ENCODE assay signal across 9 cellular contexts in the genomic region with DNA sequence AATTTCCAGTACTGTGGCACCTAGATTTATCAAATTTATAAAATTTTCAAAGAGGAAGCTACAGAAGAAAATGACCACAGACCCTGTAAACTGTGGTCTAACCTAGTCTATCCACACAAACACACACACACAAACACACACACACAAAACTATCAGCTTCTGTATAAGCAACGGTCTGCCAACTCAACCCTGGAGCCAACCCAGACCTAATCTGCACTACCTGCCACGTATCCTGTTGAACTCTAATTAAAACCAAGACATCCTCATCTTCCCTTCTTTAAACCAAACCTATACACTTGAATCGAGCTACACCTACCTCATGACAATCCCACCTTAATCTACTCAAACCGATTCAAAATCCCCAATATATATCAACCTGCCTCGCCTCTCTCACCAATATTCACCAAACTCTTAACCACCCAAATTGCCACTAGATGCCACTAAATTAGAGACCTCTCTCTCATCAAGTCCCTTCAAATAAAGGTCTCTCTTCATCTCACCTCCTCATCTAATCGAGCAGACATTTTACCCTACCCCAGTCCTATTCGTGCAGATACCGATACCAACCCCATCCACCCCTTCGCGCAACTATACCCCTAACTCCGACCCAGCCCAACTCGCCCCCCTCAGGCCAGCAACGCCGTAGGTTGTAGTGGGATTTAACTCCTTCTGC. TPM values are rescaled to one million over a fixed set of nuclear protein-coding genes. Genes with fewer than 3 reads are reported as not detected.
A peak's percentile ranks its signal among the peaks of the same experiment; 100 is the strongest.
DNase-seq lines count a peak whose midpoint lies in the region; ATAC-seq, FAIRE-seq and TF ChIP-seq lines count a peak whose summit lies in the region.
"Had no signal": no experiment of that assay in that cellular context is flagged by ENCODE, and none has a peak within 500 bp of the region (broad histone marks: within the 10 kb centered on the region; RNA-seq: fewer than 3 reads in every experiment).

No MANE protein-coding gene starts in this region.

- H3K79me1 ChIP-seq in H9 (ENCODE audit: insufficient read depth, low read depth, low read length, poor library complexity, severe bottlenecking) = peaks cover 5% of the 10 kb centered on the region

- H3T11ph ChIP-seq in H9 (ENCODE audit: low read length) = no peak overlapping the region

- POLR2A ChIA-PET in AG04450 (lab: Yijun Ruan, JAX) (interaction anchor here (0.5 to 2.1 kb wide), 17 partner anchors 12 to 227 kb away, joined by 3 to 31 read pairs (median 6); partner anchors contain the start of genes AJUBA, CDH24, PABPN1 and RBM23), K562 (lab: Yijun Ruan, JAX) (interaction anchor here (0.6 to 3.0 kb wide), 29 partner anchors 8 to 1046 kb away, joined by 3 to 34 read pairs (median 4); partner anchors contain the start of genes CIROP, HOMEZ, PABPN1 and PPP1R3E)

- H3K56ac ChIP-seq in H9 (ENCODE audit: insufficient read length, low read depth, low read length) = no peak overlapping the region

- H3K23ac ChIP-seq in H9 (ENCODE audit: insufficient read length, low read depth, low read length) = no peak overlapping the region

- CTCF ChIA-PET in AG04450 (lab: Charles Lee) = interaction anchor here (0.6 to 5.3 kb wide), 19 partner anchors 8 to 537 kb away, joined by 3 to 74 read pairs (median 6); no protein-coding TSS in a partner anchor
- CTCF ChIA-PET in K562 (lab: Yijun Ruan, JAX; ENCODE audit: low intra/inter-chr PET ratio) = interaction anchor here (1.3 kb wide), 1 partner anchor 17 kb away, joined by 5 read pairs; no protein-coding TSS in a partner anchor

- peak overlapping the region; percentile 93 for H3K4me2 ChIP-seq in H9 (ENCODE audit: insufficient read depth, insufficient read length, low read length)
- peak overlapping the region; percentile 90 for H3K4me2 ChIP-seq in K562 (ENCODE audit: insufficient read depth, low read length)

- no peak overlapping the region for H4K8ac ChIP-seq in H9 (replicated peaks; ENCODE audit: insufficient read length, low read depth, low read length)

- H3K79me2 ChIP-seq in H9 (ENCODE audit: insufficient read depth, low read length) = peaks cover 19% of the 10 kb centered on the region
- H3K79me2 ChIP-seq in K562 (ENCODE audit: control insufficient read depth, insufficient read depth, low read length) = peaks cover 87% of the 10 kb centered on the region

- no peaks in the 10 kb centered on the region for H3K9me1 ChIP-seq in K562 (ENCODE audit: control insufficient read depth, insufficient read depth, low read length)

- H3K27ac ChIP-seq in AG04450 (ENCODE audit: low read depth, low read length) (peak overlapping the region; percentile 96), H9 (ENCODE audit: insufficient read length, low read depth, low read length) (peak overlapping the region; percentile 73), K562 (ENCODE audit: extremely low read depth, low read depth, low read length) (peak overlapping the region; percentile 98), lung (ENCODE audit: low read depth in 1 of 2, low read length in 1 of 2) (peak overlapping the region; percentile 96 to 97)

- in situ Hi-C loops in K562 (cut with MboI) = no loop called here

- 0 out of 2 replicates have a peak, but pooled peaks have one; percentile 9 for TF ChIP-seq EP300 in K562 (IDR thresholded peaks at IDR 0.05; ENCODE audit: low read length)

- no peaks in the 10 kb centered on the region for H3K27me3 Mint-ChIP-seq in H9 (ENCODE audit: low read depth)

- BruUV-seq in K562 (replicated peaks; lab: Mats Ljungman, UMichigan) = no TSS peak

- no peak for ATAC-seq in K562
- ATAC-seq in lung (ENCODE audit: insufficient read depth, low FRiP score) = no peak

- no peak overlapping the region for H3K4me3 Mint-ChIP-seq in H9

- no peak overlapping the region for H4K5ac ChIP-seq in H9 (ENCODE audit: insufficient read length, low read depth, low read length)

- no peak overlapping the region for H2BK15ac ChIP-seq in H9 (ENCODE audit: low read depth, low read length)

- TF ChIP-seq RAD21 in K562 (CRISPR knock-in tag; conservative IDR thresholded peaks at IDR 0.05 in 1 of 2, IDR thresholded peaks at IDR 0.05 in 1 of 2) = 0 out of 4 replicates have a peak, but pooled peaks of 1 of the 2 experiments have one; percentile 13

- peaks cover 6% of the 10 kb centered on the region for H3K23me2 ChIP-seq in H9 (ENCODE audit: insufficient read length, low read depth, low read length, poor library complexity, severe bottlenecking)

- FAIRE-seq in K562 (lab: Jason Lieb, UNC) = peak; percentile 6

- H4K20me1 ChIP-seq in H9 (ENCODE audit: control insufficient read depth, insufficient read depth, insufficient read length) (no peaks in the 10 kb centered on the region), K562 (replicated peaks; ENCODE audit: control insufficient read depth, insufficient read depth, low read length) (peaks cover 16% of the 10 kb centered on the region)

- H3K9me3 ChIP-seq in AG04450 (ENCODE audit: control insufficient read depth, insufficient read depth, low read length) (no peaks in the 10 kb centered on the region), H9 (ENCODE audit: control insufficient read depth, low read depth, low read length) (no peaks in the 10 kb centered on the region), K562 (replicated peaks; ENCODE audit: control insufficient read depth, insufficient read depth, low read depth, low read length) (no peaks in the 10 kb centered on the region), lung (ENCODE audit: control insufficient read depth in 2 of 2, insufficient read depth in 1 of 2, low read length in 1 of 2) (no peaks in the 10 kb centered on the region)

- no peak overlapping the region for H2BK12ac ChIP-seq in H9 (ENCODE audit: insufficient read length, low read depth, low read length)

- no peak overlapping the region for H3K14ac ChIP-seq in H9 (ENCODE audit: insufficient read depth, low read length)

- no peak for DNase-seq in AG04450 (ENCODE audit: low read depth, low spot score)
- peak; percentile 91 for DNase-seq in H9
- DNase-seq in K562 (ENCODE audit: extremely low read depth in 1 of 4, low spot score in 3 of 4) = no peak
- DNase-seq in lung (ENCODE audit: low spot score) = no peak
- DNase-seq in retina = no peak
- no peak for DNase-seq in anterior cingulate cortex (lab: John Stamatoyannopoulos, UW)
- no peak for DNase-seq in NCI-H2196 treated with DMSO at 0.1 percent for 48 hours (lab: John Stamatoyannopoulos, UW; ENCODE audit: unreplicated experiment)
- no peak for DNase-seq in NCI-H1105 treated with DMSO at 0.1 percent for 48 hours (lab: John Stamatoyannopoulos, UW)

- H3K36me3 Mint-ChIP-seq in H9 (ENCODE audit: insufficient read depth in 1 of 3, low read depth in 3 of 3) = peaks cover 38 to 64% (median 60%) of the 10 kb centered on the region in 3 experiments

- intact Hi-C loops in K562 (cut with micrococcal nuclease) = loop anchor here (2.0 kb wide), 1 partner anchor 15 kb away; no protein-coding TSS in a partner anchor

- H3K27me3 ChIP-seq in AG04450 (ENCODE audit: control insufficient read depth, insufficient read depth, low read length) (no peaks in the 10 kb centered on the region), H9 (ENCODE audit: insufficient read depth, low read length) (no peaks in the 10 kb centered on the region), K562 (ENCODE audit: control insufficient read depth in 2 of 2, insufficient read depth in 2 of 2, low read length in 2 of 2) (no peaks in the 10 kb centered on the region), lung (ENCODE audit: control insufficient read depth, insufficient read depth) (no peaks in the 10 kb centered on the region)

- no peak overlapping the region for H4K91ac ChIP-seq in H9 (ENCODE audit: insufficient read length, low read depth, low read length)

- no peak overlapping the region for H2BK20ac ChIP-seq in H9 (ENCODE audit: low read depth, low read length, poor library complexity, severe bottlenecking)

- H3K4me1 ChIP-seq in H9 (ENCODE audit: insufficient read depth, low read length) (peaks cover 2% of the 10 kb centered on the region; the same call in 1 of the 2 replicates), K562 (replicated peaks in 1 of 2; ENCODE audit: control insufficient read depth in 2 of 2, insufficient read depth in 2 of 2, low read length in 2 of 2) (peaks cover 8 to 29% of the 10 kb centered on the region in 2 experiments; a peak in 4 of 5 replicates), lung (ENCODE audit: control insufficient read depth in 2 of 2, insufficient read depth in 2 of 2, low read length in 2 of 2) (peaks cover 3 to 9% of the 10 kb centered on the region in 2 donors)

- H3K9me3 Mint-ChIP-seq in H9 = no peaks in the 10 kb centered on the region

- no peak overlapping the region for H3K18ac ChIP-seq in H9 (ENCODE audit: insufficient read length, low read depth, low read length)

- H2BK120ac ChIP-seq in H9 (ENCODE audit: low read depth, low read length, poor library complexity, severe bottlenecking) = no peak overlapping the region

- no peak overlapping the region for H2AFZ ChIP-seq in H9 (ENCODE audit: low read length)
- H2AFZ ChIP-seq in K562 (ENCODE audit: low read depth, low read length) = peak overlapping the region; percentile 100

- H3K4me3 ChIP-seq in AG04450 (ENCODE audit: low read depth, low read length) (peak overlapping the region; percentile 95), K562 (peak overlapping the region; percentile 83), lung (peak overlapping the region; percentile 72)

- H3K9ac ChIP-seq in H9 (ENCODE audit: extremely low read depth, insufficient read length, low read length) (peak overlapping the region; percentile 99), K562 (ENCODE audit: insufficient read depth in 1 of 2, low read depth in 2 of 2, low read length in 2 of 2) (peak overlapping the region; percentile 98 to 100)

- no peak for TF ChIP-seq POLR2A in K562 (conservative IDR thresholded peaks at IDR 0.05)

- no peak overlapping the region for H3K27ac Mint-ChIP-seq in H9

- no peak overlapping the region for H2BK5ac ChIP-seq in H9 (ENCODE audit: insufficient read length, low read length)

- H3K4ac ChIP-seq in H9 (ENCODE audit: low read depth, low read length) = no peak overlapping the region

- peaks cover 68% of the 10 kb centered on the region for H3K36me3 ChIP-seq in K562 (ENCODE audit: control insufficient read depth, insufficient read depth, low read length)
- H3K36me3 ChIP-seq in lung (ENCODE audit: control insufficient read depth in 2 of 2, insufficient read depth in 2 of 2, low read length in 2 of 2) = peaks cover 18 to 21% of the 10 kb centered on the region in 2 donors

- H3K4me1 Mint-ChIP-seq in H9 = peaks cover 16 to 25% of the 10 kb centered on the region in 2 experiments

- 100% methylated on average over 3 of the region's 14 CpGs for WGBS in H9 (ENCODE audit: extremely low coverage, insufficient read length, low lambda C conversion rate)
- 1% methylated on average over 14 of the region's 14 CpGs for WGBS in K562 (ENCODE audit: insufficient coverage, low coverage, missing lambda C conversion rate)
- 0 to 1% methylated on average over 14 of the region's 14 CpGs for WGBS in lung, 2 donors

- peak; percentile 38 for TF ChIP-seq CTCF in AG04450 (IDR thresholded peaks at IDR 0.05; ENCODE audit: low read depth, low read length)
- peak; percentile 29; the same call in 1 of the 3 replicates for TF ChIP-seq CTCF in H9 (conservative IDR thresholded peaks at IDR 0.05)
- peak; percentile 45 to 46 (median 46); a peak in 4 of 6 replicates for TF ChIP-seq CTCF in K562 (IDR thresholded peaks at IDR 0.05 in 2 of 3, conservative IDR thresholded peaks at IDR 0.05 in 1 of 3; ENCODE audit: insufficient read depth in 2 of 3, low read depth in 1 of 3, low read length in 3 of 3)
- TF ChIP-seq CTCF in lung (IDR thresholded peaks at IDR 0.05; ENCODE audit: control extremely low read depth, extremely low read depth) = no peak

- no peak overlapping the region for H2AK5ac ChIP-seq in H9 (ENCODE audit: insufficient read length, low read length)

RNA-seq across cellular contexts. Expression of gene ACIN1, which starts 0.8 kb away (rescaled TPM):
- 158 and 173 TPM in 2 replicates for polyA plus RNA-seq in AG04450 (2011; rRNA removed)
- polyA minus RNA-seq in AG04450 (2011; rRNA and poly(A)+ RNA removed) = 136 and 143 TPM in 2 replicates
- 314 and 333 TPM in 2 replicates for total RNA-seq in H9 (2021)
- 555 and 556 TPM in 2 replicates for total RNA-seq in K562 (2011; cell fraction: chromatin; rRNA removed; ENCODE audit: low replicate concordance)
- total RNA-seq in K562 (2011; cell fraction: nucleolus; rRNA removed) = 273 and 282 TPM in 2 replicates
- total RNA-seq in K562 (2011; cell fraction: nucleoplasm; rRNA removed) = 463 and 596 TPM in 2 replicates
- 121 and 145 TPM in 2 replicates for total RNA-seq in K562 (2014; rRNA removed)
- total RNA-seq in K562 (2014; rRNA removed; fragmentation: Illumina TruSeq; extraction: Trizol) = 110 and 123 TPM in 2 replicates
- total RNA-seq in K562 (2015; rRNA removed; fragmentation: Illumina TruSeq; extraction: Trizol) = 141 and 147 TPM in 2 replicates
- 151 and 163 TPM in 2 replicates for total RNA-seq in K562 (2021)
- polyA plus RNA-seq in K562 (2011; rRNA removed) = 129 and 157 TPM in 2 replicates
- polyA plus RNA-seq in K562 (2011; cell fraction: cytosol; rRNA removed) = 70.8 and 83.1 TPM in 2 replicates
- 696 and 714 TPM in 2 replicates for polyA plus RNA-seq in K562 (2011; cell fraction: nucleus; rRNA removed)
- polyA plus RNA-seq in K562 (2012) = 121 and 135 TPM in 2 replicates
- polyA plus RNA-seq in K562 (2014; fragmentation: Illumina TruSeq; extraction: Trizol) = 180 and 196 TPM in 2 replicates
- 1 to 10 TPM; 5.0 TPM for polyA plus RNA-seq in K562 (2014; fragmentation: Nextera tagmentation; extraction: Ambion mirVana)
- 156 and 184 TPM in 2 replicates for polyA plus RNA-seq in K562 (2014; rRNA removed)
- polyA minus RNA-seq in K562 (2011; rRNA and poly(A)+ RNA removed) = 147 and 171 TPM in 2 replicates
- 77.6 and 81.5 TPM in 2 replicates for polyA minus RNA-seq in K562 (2011; cell fraction: cytosol; rRNA and poly(A)+ RNA removed)
- polyA minus RNA-seq in K562 (2011; cell fraction: nucleus; rRNA and poly(A)+ RNA removed) = 198 and 296 TPM in 2 replicates
- total RNA-seq in lung = 100 to 1,000 TPM; 125 to 154 TPM
- polyA plus RNA-seq in lung = 100 to 1,000 TPM in 1 of 2 donors, 10 to 100 TPM in 1; 76.3 to 106 TPM

RNA-seq across cellular contexts. Expression of gene C14orf119, which starts 1.2 kb away (rescaled TPM):
- 119 and 128 TPM in 2 replicates for polyA plus RNA-seq in AG04450 (2011; rRNA removed)
- polyA minus RNA-seq in AG04450 (2011; rRNA and poly(A)+ RNA removed) = 89.5 and 94.1 TPM in 2 replicates
- total RNA-seq in H9 (2021) = 65.1 and 66.9 TPM in 2 replicates
- total RNA-seq in K562 (2011; cell fraction: chromatin; rRNA removed; ENCODE audit: low replicate concordance) = 25.2 and 42.1 TPM in 2 replicates
- total RNA-seq in K562 (2011; cell fraction: nucleolus; rRNA removed) = 42.1 and 47.4 TPM in 2 replicates
- 29.2 and 32.1 TPM in 2 replicates for total RNA-seq in K562 (2011; cell fraction: nucleoplasm; rRNA removed)
- total RNA-seq in K562 (2014; rRNA removed) = 36.7 and 38.1 TPM in 2 replicates
- 61.2 and 68.8 TPM in 2 replicates for total RNA-seq in K562 (2014; rRNA removed; fragmentation: Illumina TruSeq; extraction: Trizol)
- 44.1 and 44.7 TPM in 2 replicates for total RNA-seq in K562 (2015; rRNA removed; fragmentation: Illumina TruSeq; extraction: Trizol)
- total RNA-seq in K562 (2021) = 46.0 and 47.6 TPM in 2 replicates
- polyA plus RNA-seq in K562 (2011; rRNA removed) = 82.0 and 84.8 TPM in 2 replicates
- polyA plus RNA-seq in K562 (2011; cell fraction: cytosol; rRNA removed) = 79.2 and 90.6 TPM in 2 replicates
- polyA plus RNA-seq in K562 (2011; cell fraction: nucleus; rRNA removed) = 90.4 and 124 TPM in 2 replicates
- polyA plus RNA-seq in K562 (2012) = 41.6 and 66.7 TPM in 2 replicates
- 37.9 and 39.3 TPM in 2 replicates for polyA plus RNA-seq in K562 (2014; fragmentation: Illumina TruSeq; extraction: Trizol)
- 100 to 1,000 TPM; 249 to 251 TPM for polyA plus RNA-seq in K562 (2014; fragmentation: Nextera tagmentation; extraction: Ambion mirVana)
- 48.5 and 51.8 TPM in 2 replicates for polyA plus RNA-seq in K562 (2014; rRNA removed)
- polyA minus RNA-seq in K562 (2011; rRNA and poly(A)+ RNA removed) = 61.4 and 78.9 TPM in 2 replicates
- 13.7 and 28.6 TPM in 2 replicates for polyA minus RNA-seq in K562 (2011; cell fraction: cytosol; rRNA and poly(A)+ RNA removed)
- 7.8 and 20.5 TPM in 2 replicates for polyA minus RNA-seq in K562 (2011; cell fraction: nucleus; rRNA and poly(A)+ RNA removed)
- total RNA-seq in lung = 10 to 100 TPM; 23.9 to 56.7 TPM
- polyA plus RNA-seq in lung = 10 to 100 TPM; 26.0 to 64.9 TPM

RNA-seq across cellular contexts. Expression of gene CIROP, which starts 10.7 kb away (rescaled TPM):
- polyA plus RNA-seq in AG04450 (2011; rRNA removed) (0.07 and 0.12 TPM in 2 replicates), K562 (2011; rRNA removed) (not detected in 2 replicates), K562 (2014; fragmentation: Illumina TruSeq; extraction: Trizol) (not detected in 2 replicates), K562 (2014; fragmentation: Nextera tagmentation; extraction: Ambion mirVana) (not detected), K562 (2014; rRNA removed) (not detected in 2 replicates), lung (not detected)
- polyA minus RNA-seq in AG04450 (2011; rRNA and poly(A)+ RNA removed) = 0.13 TPM in 1 of 2 replicates, not detected in the other
- total RNA-seq in H9 (2021) (not detected in 2 replicates), K562 (2014; rRNA removed) (not detected in 2 replicates), K562 (2014; rRNA removed; fragmentation: Illumina TruSeq; extraction: Trizol) (not detected in 2 replicates), K562 (2015; rRNA removed; fragmentation: Illumina TruSeq; extraction: Trizol) (not detected in 2 replicates), K562 (2021) (not detected in 2 replicates), lung (not detected)
- not detected in 2 replicates for total RNA-seq in K562 (2011; cell fraction: chromatin; rRNA removed; ENCODE audit: low replicate concordance)
- not detected in 2 replicates for total RNA-seq in K562 (2011; cell fraction: nucleolus; rRNA removed)
- not detected in 2 replicates for total RNA-seq in K562 (2011; cell fraction: nucleoplasm; rRNA removed)
- polyA plus RNA-seq in K562 (2011; cell fraction: cytosol; rRNA removed) = not detected in 2 replicates
- polyA plus RNA-seq in K562 (2011; cell fraction: nucleus; rRNA removed) = not detected in 2 replicates
- polyA plus RNA-seq in K562 (2012) = not detected in 2 replicates
- not detected in 2 replicates for polyA minus RNA-seq in K562 (2011; rRNA and poly(A)+ RNA removed)
- polyA minus RNA-seq in K562 (2011; cell fraction: cytosol; rRNA and poly(A)+ RNA removed) = not detected in 2 replicates
- not detected in 2 replicates for polyA minus RNA-seq in K562 (2011; cell fraction: nucleus; rRNA and poly(A)+ RNA removed)
- total RNA-seq: myocyte had no signal

RNA-seq across cellular contexts. Expression of gene CEBPE, which starts 24.9 kb away (rescaled TPM):
- polyA plus RNA-seq in AG04450 (2011; rRNA removed) = not detected in 2 replicates
- polyA minus RNA-seq in AG04450 (2011; rRNA and poly(A)+ RNA removed) = not detected in 2 replicates
- not detected in 2 replicates for total RNA-seq in H9 (2021)
- total RNA-seq in K562 (2011; cell fraction: chromatin; rRNA removed; ENCODE audit: low replicate concordance) = not detected in 2 replicates
- not detected in 2 replicates for total RNA-seq in K562 (2011; cell fraction: nucleolus; rRNA removed)
- not detected in 2 replicates for total RNA-seq in K562 (2011; cell fraction: nucleoplasm; rRNA removed)
- 0.09 TPM in 1 of 2 replicates, not detected in the other for total RNA-seq in K562 (2014; rRNA removed)
- total RNA-seq in K562 (2014; rRNA removed; fragmentation: Illumina TruSeq; extraction: Trizol) = not detected in 2 replicates
- not detected in 2 replicates for total RNA-seq in K562 (2015; rRNA removed; fragmentation: Illumina TruSeq; extraction: Trizol)
- 0.13 and 0.16 TPM in 2 replicates for total RNA-seq in K562 (2021)
- 0.09 TPM in 1 of 2 replicates, not detected in the other for polyA plus RNA-seq in K562 (2011; rRNA removed)
- polyA plus RNA-seq in K562 (2011; cell fraction: cytosol; rRNA removed) = 0.09 and 0.12 TPM in 2 replicates
- polyA plus RNA-seq in K562 (2011; cell fraction: nucleus; rRNA removed) = not detected in 2 replicates
- 0.18 TPM in 1 of 2 replicates, not detected in the other for polyA plus RNA-seq in K562 (2012)
- not detected in 2 replicates for polyA plus RNA-seq in K562 (2014; fragmentation: Illumina TruSeq; extraction: Trizol)
- polyA plus RNA-seq in K562 (2014; fragmentation: Nextera tagmentation; extraction: Ambion mirVana) = not detected
- polyA plus RNA-seq in K562 (2014; rRNA removed) = 0.12 and 0.15 TPM in 2 replicates
- polyA minus RNA-seq in K562 (2011; rRNA and poly(A)+ RNA removed) = not detected in 2 replicates
- polyA minus RNA-seq in K562 (2011; cell fraction: cytosol; rRNA and poly(A)+ RNA removed) = not detected in 2 replicates
- not detected in 2 replicates for polyA minus RNA-seq in K562 (2011; cell fraction: nucleus; rRNA and poly(A)+ RNA removed)
- total RNA-seq in lung = under 1 TPM in 1 of 2 donors, not detected in 1; 0.67 TPM
- 1 to 10 TPM in 1 of 2 donors, under 1 TPM in 1; 0.16 to 3.5 TPM for polyA plus RNA-seq in lung
- total RNA-seq: myocyte had no signal

RNA-seq across cellular contexts. Expression of gene CDH24, which starts 36.8 kb away (rescaled TPM):
- polyA plus RNA-seq in AG04450 (2011; rRNA removed) (10.1 and 11.0 TPM in 2 replicates), K562 (2011; rRNA removed) (6.5 and 11.1 TPM in 2 replicates), K562 (2014; fragmentation: Illumina TruSeq; extraction: Trizol) (8.1 and 9.2 TPM in 2 replicates), K562 (2014; fragmentation: Nextera tagmentation; extraction: Ambion mirVana) (under 1 TPM; 0.04 to 0.10 TPM), K562 (2014; rRNA removed) (15.5 and 16.2 TPM in 2 replicates), lung (1 to 10 TPM; 2.0 to 4.8 TPM)
- 13.6 and 18.6 TPM in 2 replicates for polyA minus RNA-seq in AG04450 (2011; rRNA and poly(A)+ RNA removed)
- total RNA-seq in H9 (2021) (16.7 and 16.9 TPM in 2 replicates), K562 (2014; rRNA removed) (4.9 and 6.6 TPM in 2 replicates), K562 (2014; rRNA removed; fragmentation: Illumina TruSeq; extraction: Trizol) (2.4 and 3.0 TPM in 2 replicates), K562 (2015; rRNA removed; fragmentation: Illumina TruSeq; extraction: Trizol) (3.6 and 4.0 TPM in 2 replicates), K562 (2021) (11.1 and 12.8 TPM in 2 replicates), lung (1 to 10 TPM; 4.2 to 4.6 TPM)
- total RNA-seq in K562 (2011; cell fraction: chromatin; rRNA removed; ENCODE audit: low replicate concordance) = 31.5 and 72.4 TPM in 2 replicates
- total RNA-seq in K562 (2011; cell fraction: nucleolus; rRNA removed) = 45.5 and 46.5 TPM in 2 replicates
- total RNA-seq in K562 (2011; cell fraction: nucleoplasm; rRNA removed) = 33.9 and 37.3 TPM in 2 replicates
- 10.1 and 17.2 TPM in 2 replicates for polyA plus RNA-seq in K562 (2011; cell fraction: cytosol; rRNA removed)
- polyA plus RNA-seq in K562 (2011; cell fraction: nucleus; rRNA removed) = 66.1 and 112 TPM in 2 replicates
- 7.5 and 9.6 TPM in 2 replicates for polyA plus RNA-seq in K562 (2012)
- polyA minus RNA-seq in K562 (2011; rRNA and poly(A)+ RNA removed) = 3.6 and 5.3 TPM in 2 replicates
- 4.9 and 7.6 TPM in 2 replicates for polyA minus RNA-seq in K562 (2011; cell fraction: cytosol; rRNA and poly(A)+ RNA removed)
- polyA minus RNA-seq in K562 (2011; cell fraction: nucleus; rRNA and poly(A)+ RNA removed) = 8.7 and 10.5 TPM in 2 replicates
